Comparison of ENCODE assay signal across 8 cellular contexts in genomic region chr1:85577421-85578320, GRCh38. TPM values are rescaled to one million over a fixed set of nuclear protein-coding genes. Genes with fewer than 3 reads are reported as not detected.
A peak's percentile ranks its signal among the peaks of the same experiment; 100 is the strongest.
DNase-seq lines count a peak whose midpoint lies in the region; ATAC-seq and TF ChIP-seq lines count a peak whose summit lies in the region.

No MANE protein-coding gene starts in this region.

- H3K27ac Mint-ChIP-seq in activated CD8-positive, alpha-beta T cell treated with anti-CD3 and anti-CD28 coated beads for 36 hours: no peak overlapping the region
- no peak overlapping the region for H3K27ac Mint-ChIP-seq in glutamatergic neuron (ENCODE audit: unreplicated experiment)

- peak overlapping the region; percentile 61 for H3K4me3 Mint-ChIP-seq in activated CD8-positive, alpha-beta T cell treated with anti-CD3 and anti-CD28 coated beads for 36 hours
- peak overlapping the region; percentile 83 for H3K4me3 Mint-ChIP-seq in glutamatergic neuron (ENCODE audit: unreplicated experiment)

- no peaks in the 10 kb centered on the region for H3K9me3 Mint-ChIP-seq in activated CD8-positive, alpha-beta T cell treated with anti-CD3 and anti-CD28 coated beads for 36 hours
- peaks cover 4% of the 10 kb centered on the region for H3K9me3 Mint-ChIP-seq in glutamatergic neuron (ENCODE audit: unreplicated experiment)

- H3K4me1 Mint-ChIP-seq in activated CD8-positive, alpha-beta T cell treated with anti-CD3 and anti-CD28 coated beads for 36 hours (ENCODE audit: low read depth): peaks cover 29% of the 10 kb centered on the region
- H3K4me1 Mint-ChIP-seq in glutamatergic neuron (ENCODE audit: low read depth, unreplicated experiment): peaks cover 7% of the 10 kb centered on the region

- POLR2A ChIA-PET in activated CD8-positive, alpha-beta T cell treated with anti-CD3 and anti-CD28 coated beads for 36 hours (lab: Charles Lee): interaction anchor here (0.7 kb wide), 1 partner anchor 166 kb away, joined by 3 read pairs; no protein-coding TSS in a partner anchor

- TF ChIP-seq CTCF in activated CD8-positive, alpha-beta T cell treated with anti-CD3 and anti-CD28 coated beads for 36 hours (IDR thresholded peaks at IDR 0.05): no peak
- no peak for TF ChIP-seq CTCF in glutamatergic neuron (IDR thresholded peaks at IDR 0.05; ENCODE audit: partially characterized antibody, unreplicated experiment)

- peaks cover 76% of the 10 kb centered on the region for H3K27me3 Mint-ChIP-seq in activated CD8-positive, alpha-beta T cell treated with anti-CD3 and anti-CD28 coated beads for 36 hours
- H3K27me3 Mint-ChIP-seq in glutamatergic neuron (ENCODE audit: unreplicated experiment): peaks cover 21% of the 10 kb centered on the region

- no peaks in the 10 kb centered on the region for H3K36me3 Mint-ChIP-seq in activated CD8-positive, alpha-beta T cell treated with anti-CD3 and anti-CD28 coated beads for 36 hours (ENCODE audit: low read depth)
- H3K36me3 Mint-ChIP-seq in glutamatergic neuron (ENCODE audit: unreplicated experiment): no peaks in the 10 kb centered on the region

- CTCF ChIA-PET in activated CD8-positive, alpha-beta T cell treated with anti-CD3 and anti-CD28 coated beads for 36 hours (lab: Charles Lee): no interaction called here

- DNase-seq in AG08395 (ENCODE audit: low spot score): peak; percentile 54
- DNase-seq in activated CD8-positive, alpha-beta T cell treated with anti-CD3 and anti-CD28 coated beads for 36 hours: peak; percentile 26
- DNase-seq in glutamatergic neuron: peak; percentile 36
- DNase-seq in posterior vena cava (ENCODE audit: low spot score): peak; percentile 86
- no peak for DNase-seq in HuH-7 (ENCODE audit: low spot score)

- ATAC-seq in GM18907 (IDR thresholded peaks at IDR 0.05; ENCODE audit: unreplicated experiment) (peak; percentile 36), HG03175 (IDR thresholded peaks at IDR 0.05; ENCODE audit: unreplicated experiment) (peak; percentile 29), GM18520 (IDR thresholded peaks at IDR 0.05; ENCODE audit: unreplicated experiment) (no peak)
- peak; percentile 10 for ATAC-seq in activated CD8-positive, alpha-beta T cell treated with anti-CD3 and anti-CD28 coated beads for 36 hours

- intact Hi-C loops in activated CD8-positive, alpha-beta T cell treated with anti-CD3 and anti-CD28 coated beads for 36 hours (cut with micrococcal nuclease): no loop called here
- intact Hi-C loops in posterior vena cava (cut with DNase I): loop anchor here in 1 of 2 donors (5.0 to 10.0 kb wide), 2 partner anchors 53 to 270 kb away; no protein-coding TSS in a partner anchor

RNA-seq across cellular contexts. Expression of gene CCN1, which starts 2.9 kb away (rescaled TPM):
- total RNA-seq in activated CD8-positive, alpha-beta T cell treated with anti-CD3 and anti-CD28 coated beads for 36 hours: under 1 TPM in 1 of 2 experiments, not detected in 1; 0.16 TPM
- total RNA-seq in glutamatergic neuron (ENCODE audit: unreplicated experiment): 1.8 TPM
- total RNA-seq in posterior vena cava: 100 to 1,000 TPM; 289 to 751 TPM

Comparison
In these comparisons a context has a peak if more than half of its experiments do, and no peak if none do; other contexts are left out.
1. RNA of gene CCN1, which starts 2.9 kb away (total RNA-seq): 289 to 751 TPM in posterior vena cava; 1.8 TPM in glutamatergic neuron (single experiment) and 0.16 TPM in activated CD8-positive, alpha-beta T cell treated with anti-CD3 and anti-CD28 coated beads for 36 hours; every median in the first group is over 100 times any median in the second.